ENCODE assay signal across 10 cellular contexts in genomic region chr1:18575620-18576019, GRCh38. TPM values are rescaled to one million over a fixed set of nuclear protein-coding genes. Genes with fewer than 3 reads are reported as not detected.
A peak's percentile ranks its signal among the peaks of the same experiment; 100 is the strongest.
DNase-seq lines count a peak whose midpoint lies in the region; ATAC-seq and TF ChIP-seq lines count a peak whose summit lies in the region.
"Had no signal": no experiment of that assay in that cellular context is flagged by ENCODE, and none has a peak within 500 bp of the region (broad histone marks: within the 10 kb centered on the region; RNA-seq: fewer than 3 reads in every experiment).

No MANE protein-coding gene starts in this region.

- peak; percentile 88 for TF ChIP-seq RAD21 in HCT116 (IDR thresholded peaks at IDR 0.05; ENCODE audit: low read depth)

- H3K79me2 ChIP-seq in HCT116 (ENCODE audit: insufficient read depth, low read length), result no peaks in the 10 kb centered on the region

- CTCF ChIA-PET in HCT116 (lab: Charles Lee), result interaction anchor here (0.5 to 3.3 kb wide), 38 partner anchors 8 to 914 kb away, joined by 3 to 32 read pairs (median 4); partner anchors contain the start of gene ALDH4A1
- CTCF ChIA-PET in T-cell (lab: Charles Lee), result no interaction called here

- no peaks in the 10 kb centered on the region for H3K36me3 ChIP-seq in HCT116 (ENCODE audit: control insufficient read depth in 1 of 2, insufficient read depth in 2 of 2, low read length in 2 of 2)

- no peaks in the 10 kb centered on the region for H3K9me3 ChIP-seq in HCT116 (ENCODE audit: control insufficient read depth in 1 of 2, insufficient read depth in 1 of 2, low read depth in 1 of 2, low read length in 2 of 2)

- H3K27me3 ChIP-seq in HCT116 (ENCODE audit: insufficient read depth, low read length), result peaks cover 5% of the 10 kb centered on the region; the same call in 1 of the 2 replicates

- H3K4me3 Mint-ChIP-seq in T-cell (no peak overlapping the region), osteocyte (ENCODE audit: unreplicated experiment) (no peak overlapping the region)

- H3K4me1 Mint-ChIP-seq in T-cell, result no peaks in the 10 kb centered on the region
- H3K4me1 Mint-ChIP-seq in osteocyte (ENCODE audit: unreplicated experiment), result no peaks in the 10 kb centered on the region

- POLR2A ChIA-PET in HCT116 (lab: Charles Lee), result no interaction called here
- POLR2A ChIA-PET in T-cell (lab: Charles Lee), result no interaction called here

- TF ChIP-seq CTCF in HCT116 (IDR thresholded peaks at IDR 0.05 in 2 of 3, conservative IDR thresholded peaks at IDR 0.05 in 1 of 3; ENCODE audit: borderline replicate concordance in 1 of 3, insufficient read depth in 1 of 3, low read depth in 2 of 3, low read length in 2 of 3) (peak; percentile 71 to 94 (median 91)), osteocyte (IDR thresholded peaks at IDR 0.05) (peak; percentile 67)

- H3K36me3 Mint-ChIP-seq in T-cell (no peaks in the 10 kb centered on the region), osteocyte (ENCODE audit: unreplicated experiment) (no peaks in the 10 kb centered on the region)

- no peaks in the 10 kb centered on the region for H3K9me2 ChIP-seq in HCT116 (ENCODE audit: insufficient read depth)

- intact Hi-C loops in HCT116 (cut with micrococcal nuclease), result loop anchor here (1.0 to 10.0 kb wide), 2 partner anchors 276 to 1081 kb away; no protein-coding TSS in a partner anchor

- no peaks in the 10 kb centered on the region for H4K20me1 ChIP-seq in HCT116 (ENCODE audit: insufficient read depth)

- DNase-seq in CD1c-positive myeloid dendritic cell (ENCODE audit: extremely low spot score), result peak; percentile 44
- DNase-seq in HCT116 (ENCODE audit: low read depth, low spot score), result peak; percentile 38
- DNase-seq in T-cell, result peak in 22 of 34 experiments; percentile 8 to 49 (median 37)
- DNase-seq in erythroblast (lab: John Stamatoyannopoulos, UW), result peak; percentile 37 to 67
- DNase-seq in osteocyte (ENCODE audit: extremely low spot score, unreplicated experiment), result no peak
- DNase-seq in occipital lobe (lab: John Stamatoyannopoulos, UW), result no peak
- no peak for DNase-seq in NCI-H774 (lab: John Stamatoyannopoulos, UW)

- H3K4me2 ChIP-seq in HCT116 (ENCODE audit: low read length), result peak overlapping the region; percentile 36; the same call in 1 of the 2 replicates

- BruUV-seq in HCT116 (replicated peaks; lab: Mats Ljungman, UMichigan), result no TSS peak

- H3K4me1 ChIP-seq in HCT116 (ENCODE audit: control insufficient read depth in 1 of 2, insufficient read depth in 2 of 2, low read length in 2 of 2), result peaks cover 0 to 4% of the 10 kb centered on the region in 2 experiments; a peak in 1 of 4 replicates

- no peak overlapping the region for H3K27ac Mint-ChIP-seq in T-cell
- H3K27ac Mint-ChIP-seq in osteocyte (ENCODE audit: unreplicated experiment), result no peak overlapping the region

- H3K27me3 Mint-ChIP-seq in T-cell, result peaks cover 11 to 26% of the 10 kb centered on the region in 2 donors
- H3K27me3 Mint-ChIP-seq in osteocyte (ENCODE audit: unreplicated experiment), result no peaks in the 10 kb centered on the region

- RAD21 ChIA-PET in HCT116 (lab: Charles Lee; ENCODE audit: low non-redundant PET in 1 of 2, low total read pairs in 2 of 2, uncharacterized antibody in 2 of 2, unreplicated experiment in 2 of 2), result interaction anchor here in 1 of 2 experiments (0.6 to 1.1 kb wide), 4 partner anchors 11 to 250 kb away, joined by 3 to 7 read pairs (median 4); no protein-coding TSS in a partner anchor

- peak; percentile 91 for ATAC-seq in HCT116
- ATAC-seq in T-cell (replicated peaks in 1 of 4), result peak in 2 of 4 experiments; percentile 33 to 51
- ATAC-seq in GM21381 (IDR thresholded peaks at IDR 0.05; ENCODE audit: unreplicated experiment), result no peak

- no peak overlapping the region for H3K27ac ChIP-seq in HCT116 (ENCODE audit: low read depth, low read length)

- H3K9me3 Mint-ChIP-seq in T-cell, result no peaks in the 10 kb centered on the region
- H3K9me3 Mint-ChIP-seq in osteocyte (ENCODE audit: unreplicated experiment), result no peaks in the 10 kb centered on the region

- H2AFZ ChIP-seq in HCT116 (ENCODE audit: low read depth, low read length, poor library complexity, severe bottlenecking), result no peak overlapping the region

- H3K4me3 ChIP-seq in HCT116 (replicated peaks in 1 of 2; ENCODE audit: low read depth in 1 of 2, low read length in 2 of 2), result no peak overlapping the region

- no peak for TF ChIP-seq POLR2A in HCT116 (IDR thresholded peaks at IDR 0.05; ENCODE audit: borderline replicate concordance, extremely low read depth, insufficient read depth, insufficient read length)
- no peak for TF ChIP-seq POLR2A in erythroblast (IDR thresholded peaks at IDR 0.05; ENCODE audit: low read length)

- no peak overlapping the region for H3K9ac ChIP-seq in HCT116 (ENCODE audit: low read length)

TF ChIP-seq in HCT116, 20 proteins besides CTCF, POLR2A, EP300 and RAD21:
- no peak for TF ChIP-seq EGR1 (IDR thresholded peaks at IDR 0.05; ENCODE audit: low read depth)
- no peak for TF ChIP-seq REST (IDR thresholded peaks at IDR 0.05; ENCODE audit: low read depth)
- no peak for TF ChIP-seq SP1 (IDR thresholded peaks at IDR 0.05; ENCODE audit: low read depth)
- no peak for TF ChIP-seq ELF1 (IDR thresholded peaks at IDR 0.05; ENCODE audit: borderline replicate concordance, low read depth)
- no peak for TF ChIP-seq JUND (IDR thresholded peaks at IDR 0.05)
- TF ChIP-seq ZBTB33 (IDR thresholded peaks at IDR 0.05; ENCODE audit: extremely low read depth, insufficient replicate concordance, low read length), result no peak
- TF ChIP-seq ZNF274 (IDR thresholded peaks at IDR 0.05; ENCODE audit: low read depth, low read length), result no peak
- TF ChIP-seq MAX (IDR thresholded peaks at IDR 0.05), result no peak
- no peak for TF ChIP-seq CEBPB (IDR thresholded peaks at IDR 0.05; ENCODE audit: low read depth)
- no peak for TF ChIP-seq YY1 (IDR thresholded peaks at IDR 0.05; ENCODE audit: extremely low read depth, insufficient replicate concordance, low read depth, low read length)
- no peak for TF ChIP-seq FOSL1 (IDR thresholded peaks at IDR 0.05; ENCODE audit: low read depth)
- no peak for TF ChIP-seq POLR2AphosphoS5 (IDR thresholded peaks at IDR 0.05; ENCODE audit: low read depth, low read length)
- no peak for TF ChIP-seq EZH2 (IDR thresholded peaks at IDR 0.05)
- no peak for TF ChIP-seq CBX3 (IDR thresholded peaks at IDR 0.05; ENCODE audit: low read depth)
- TF ChIP-seq, protein P1, sequence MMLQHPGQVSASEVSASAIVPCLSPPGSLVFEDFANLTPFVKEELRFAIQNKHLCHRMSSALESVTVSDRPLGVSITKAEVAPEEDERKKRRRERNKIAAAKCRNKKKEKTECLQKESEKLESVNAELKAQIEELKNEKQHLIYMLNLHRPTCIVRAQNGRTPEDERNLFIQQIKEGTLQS (IDR thresholded peaks at IDR 0.05), result no peak
- TF ChIP-seq ZFX (IDR thresholded peaks at IDR 0.05), result no peak
- no peak for TF ChIP-seq EZH2phosphoT487 (IDR thresholded peaks at IDR 0.05; ENCODE audit: borderline replicate concordance)
- TF ChIP-seq SRF (IDR thresholded peaks at IDR 0.05; ENCODE audit: low read depth), result no peak
- TF ChIP-seq SIN3A (IDR thresholded peaks at IDR 0.05; ENCODE audit: low read depth), result no peak
- no peak for TF ChIP-seq TCF7L2 (IDR thresholded peaks at IDR 0.05; ENCODE audit: borderline replicate concordance, extremely low read depth, insufficient read depth, insufficient read length)

RNA-seq across cellular contexts. Expression of gene PAX7, which starts 55.0 kb away (rescaled TPM):
- total RNA-seq in HCT116 (2021; ENCODE audit: unreplicated experiment) (not detected), T-cell (not detected), osteocyte (not detected in 2 replicates), occipital lobe (not detected)
- polyA plus RNA-seq in HCT116 (2012), result not detected in 2 replicates
- polyA plus RNA-seq: esophagus, urinary bladder had no signal

Comparison
In these comparisons a context has a peak if more than half of its experiments do, and no peak if none do; other contexts are left out.
1. DNase-seq: peak in CD1c-positive myeloid dendritic cell (single experiment), HCT116 (single experiment), T-cell (22 of 34) and erythroblast (2 of 2); none in osteocyte (single experiment), occipital lobe (single experiment) and NCI-H774 (single experiment).